Comparison of ENCODE assay signal across 1 cellular context in genomic region chr1:182589931-182590330, GRCh38.
TF ChIP-seq lines count a peak whose summit lies in the region.

No MANE protein-coding gene starts in this region.

TF ChIP-seq in H1, 55 proteins besides CTCF, POLR2A, EP300 and RAD21:
- TF ChIP-seq BRCA1 (IDR thresholded peaks at IDR 0.05; ENCODE audit: low read depth, low read length) (no peak), MAFK (IDR thresholded peaks at IDR 0.05; ENCODE audit: low read depth, low read length) (no peak), GABPA (IDR thresholded peaks at IDR 0.05; ENCODE audit: borderline replicate concordance, insufficient read depth, low read length) (no peak), KDM5A (IDR thresholded peaks at IDR 0.05; ENCODE audit: low read length) (no peak), USF2 (IDR thresholded peaks at IDR 0.05; ENCODE audit: low read length) (no peak), CTBP2 (IDR thresholded peaks at IDR 0.05; ENCODE audit: borderline replicate concordance, insufficient read depth, insufficient read length, low read length) (no peak), YY1 (IDR thresholded peaks at IDR 0.05; ENCODE audit: low read depth, low read length) (no peak), BACH1 (IDR thresholded peaks at IDR 0.05; ENCODE audit: low read length) (no peak), CHD2 (IDR thresholded peaks at IDR 0.05; ENCODE audit: low read length) (no peak), CBX5 (IDR thresholded peaks at IDR 0.05; ENCODE audit: low read depth, low read length) (no peak), EGR1 (IDR thresholded peaks at IDR 0.05; ENCODE audit: borderline replicate concordance, low read depth, low read length) (no peak)
TF ChIP-seq in H1: peak in this region for 0.
